ENCODE assay signal across 1 cellular context in the genomic region with DNA sequence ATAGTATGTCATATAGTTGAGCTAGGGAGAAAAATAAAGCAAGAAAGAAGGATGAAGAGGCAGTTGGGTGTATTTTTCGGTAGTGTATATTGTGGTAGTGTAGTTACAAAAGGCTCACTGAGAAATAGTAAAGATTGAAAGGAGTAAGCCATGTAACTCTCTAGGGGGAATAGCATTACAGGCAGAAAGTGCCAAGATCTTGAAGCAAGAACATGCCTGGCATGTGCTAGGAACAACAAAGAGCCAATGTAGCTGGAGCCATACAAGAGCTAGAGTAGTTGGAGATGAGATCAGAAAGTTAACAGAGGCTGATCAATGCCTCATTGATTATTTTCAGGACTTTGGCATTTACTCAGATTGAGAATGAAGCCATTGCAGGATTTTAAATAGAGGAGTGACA.
TF ChIP-seq lines count a peak whose summit lies in the region.

No MANE protein-coding gene starts in this region.

TF ChIP-seq in A549, 52 proteins besides CTCF, POLR2A, EP300 and RAD21 (continued from another document):
- TF ChIP-seq HES2 (IDR thresholded peaks at IDR 0.05): no peak
- no peak for TF ChIP-seq RARB (CRISPR knock-in tag; IDR thresholded peaks at IDR 0.05)
- no peak for TF ChIP-seq TP53 (CRISPR knock-in tag; IDR thresholded peaks at IDR 0.05)
